8 cellular contexts compared by ENCODE assay signal in genomic region chr19:47729468-47729798, GRCh38. TPM values are rescaled to one million over a fixed set of nuclear protein-coding genes. Genes with fewer than 3 reads are reported as not detected.
A peak's percentile ranks its signal among the peaks of the same experiment; 100 is the strongest.
DNase-seq lines count a peak whose midpoint lies in the region; ATAC-seq and TF ChIP-seq lines count a peak whose summit lies in the region.

No MANE protein-coding gene starts in this region.

- H3K4me2 ChIP-seq in skeletal muscle satellite cell (ENCODE audit: low read length) = peak overlapping the region; percentile 70

- ATAC-seq in HG03097 (IDR thresholded peaks at IDR 0.05; ENCODE audit: low FRiP score, unreplicated experiment) (no peak), HG03280 (IDR thresholded peaks at IDR 0.05; ENCODE audit: unreplicated experiment) (no peak)

- H3K9ac ChIP-seq in skeletal muscle satellite cell (ENCODE audit: low read depth, low read length) = peak overlapping the region; percentile 50

- no peaks in the 10 kb centered on the region for H3K9me3 Mint-ChIP-seq in activated naive CD4-positive, alpha-beta T cell treated with anti-CD3 and anti-CD28 coated beads for 36 hours

- H3K27me3 ChIP-seq in adrenal gland (no peaks in the 10 kb centered on the region), iPS DF 6.9 (ENCODE audit: control insufficient read depth, insufficient read depth, low read length) (no peaks in the 10 kb centered on the region), skeletal muscle satellite cell (ENCODE audit: control insufficient read depth, insufficient read depth, low read length) (no peaks in the 10 kb centered on the region)

- intact Hi-C loops in activated naive CD4-positive, alpha-beta T cell treated with anti-CD3 and anti-CD28 coated beads for 36 hours (cut with micrococcal nuclease) = loop anchor here (1.0 kb wide), 1 partner anchor 14 kb away; no protein-coding TSS in a partner anchor
- intact Hi-C loops in adrenal gland (cut with DNase I) = no loop called here

- H3K36me3 Mint-ChIP-seq in activated naive CD4-positive, alpha-beta T cell treated with anti-CD3 and anti-CD28 coated beads for 36 hours (ENCODE audit: low read depth) = no peaks in the 10 kb centered on the region

- H3K4me1 Mint-ChIP-seq in activated naive CD4-positive, alpha-beta T cell treated with anti-CD3 and anti-CD28 coated beads for 36 hours (ENCODE audit: low read depth) = peaks cover 14% of the 10 kb centered on the region

- DNase-seq in activated naive CD4-positive, alpha-beta T cell treated with anti-CD3 and anti-CD28 coated beads for 36 hours = peak; percentile 74
- DNase-seq in activated naive CD4-positive, alpha-beta T cell treated with anti-CD3 and anti-CD28 coated beads, Interleukin-2, amount 50 U/mL, for 16 hours = no peak
- peak in 1 of 7 donors; percentile 36 for DNase-seq in adrenal gland
- DNase-seq in iPS DF 6.9 (ENCODE audit: low read depth, low spot score) = no peak
- DNase-seq in NCI-H2227 treated with DMSO at 0.1 percent for 48 hours (lab: John Stamatoyannopoulos, UW) = no peak

- peak overlapping the region; percentile 75 for H3K4me3 Mint-ChIP-seq in activated naive CD4-positive, alpha-beta T cell treated with anti-CD3 and anti-CD28 coated beads for 36 hours

- H3K27ac ChIP-seq in adrenal gland = peak overlapping the region in 3 of 5 donors; percentile 19 to 78 (median 56)
- no peak overlapping the region for H3K27ac ChIP-seq in iPS DF 6.9 (ENCODE audit: low read length)

- H3K27me3 Mint-ChIP-seq in activated naive CD4-positive, alpha-beta T cell treated with anti-CD3 and anti-CD28 coated beads for 36 hours (ENCODE audit: low read depth) = peaks cover 15% of the 10 kb centered on the region

- H3K36me3 ChIP-seq in adrenal gland (replicated peaks in 1 of 2) (peaks cover 0 to 25% of the 10 kb centered on the region in 2 donors), iPS DF 6.9 (ENCODE audit: control insufficient read depth, insufficient read depth, low read length) (no peaks in the 10 kb centered on the region), skeletal muscle satellite cell (ENCODE audit: insufficient read depth, low read length) (peaks cover 66% of the 10 kb centered on the region)

- no peak for TF ChIP-seq CTCF in adrenal gland (IDR thresholded peaks at IDR 0.05)

- H3K27ac Mint-ChIP-seq in activated naive CD4-positive, alpha-beta T cell treated with anti-CD3 and anti-CD28 coated beads for 36 hours = peak overlapping the region; percentile 59

- H3K4me1 ChIP-seq in adrenal gland (replicated peaks in 1 of 2) (peaks cover 4 to 8% of the 10 kb centered on the region in 2 donors), iPS DF 6.9 (ENCODE audit: control insufficient read depth, insufficient read depth, low read length) (peaks cover 3% of the 10 kb centered on the region; the same call in 1 of the 2 replicates), skeletal muscle satellite cell (ENCODE audit: control insufficient read depth, insufficient read depth, low read length) (peaks cover 41% of the 10 kb centered on the region)

- WGBS in adrenal gland, 4 donors = 41 to 60% (median 54%) methylated on average over 5 to 9 of the region's 9 CpGs
- no CpG with 5 or more reads among the region's 9 CpGs for whole genome bisulfite sequencing in iPS DF 6.9 (ENCODE audit: insufficient coverage, insufficient read length)

- TF ChIP-seq POLR2A in adrenal gland (IDR thresholded peaks at IDR 0.05) = no peak

- H3K4me3 ChIP-seq in adrenal gland (no peak overlapping the region), iPS DF 6.9 (ENCODE audit: low read length) (peak overlapping the region; percentile 31; the same call in 1 of the 2 replicates), skeletal muscle satellite cell (ENCODE audit: low read length) (peak overlapping the region; percentile 25)

- H3K9me3 ChIP-seq in adrenal gland (replicated peaks in 1 of 3) (no peaks in the 10 kb centered on the region), iPS DF 6.9 (ENCODE audit: control insufficient read depth, insufficient read depth, low read length) (no peaks in the 10 kb centered on the region), skeletal muscle satellite cell (replicated peaks; ENCODE audit: low read length) (no peaks in the 10 kb centered on the region)

- CTCF ChIA-PET in activated naive CD4-positive, alpha-beta T cell treated with anti-CD3 and anti-CD28 coated beads for 36 hours (lab: Charles Lee) = interaction anchor here (0.6 kb wide), 1 partner anchor 17 kb away, joined by 3 read pairs; no protein-coding TSS in a partner anchor

RNA-seq across cellular contexts. Expression of gene NOP53, which starts 15.9 kb away (rescaled TPM):
- 100 to 1,000 TPM; 274 to 300 TPM for total RNA-seq in activated naive CD4-positive, alpha-beta T cell treated with anti-CD3 and anti-CD28 coated beads for 36 hours
- 100 to 1,000 TPM; 170 to 420 (median 325) TPM for total RNA-seq in adrenal gland
- polyA plus RNA-seq in adrenal gland = 100 to 1,000 TPM; 119 to 375 (median 359) TPM
- total RNA-seq in skeletal muscle satellite cell (2012; rRNA removed) = 47.9 and 53.1 TPM in 2 replicates

RNA-seq across cellular contexts. Expression of gene EHD2, which starts 16.2 kb away (rescaled TPM):
- total RNA-seq in activated naive CD4-positive, alpha-beta T cell treated with anti-CD3 and anti-CD28 coated beads for 36 hours = under 1 TPM; 0.27 to 0.41 TPM
- total RNA-seq in adrenal gland = 100 to 1,000 TPM in 6 of 8 donors, 10 to 100 TPM in 2; 60.6 to 170 (median 123) TPM
- 100 to 1,000 TPM in 1 of 3 donors, 10 to 100 TPM in 2; 34.1 to 101 (median 73.4) TPM for polyA plus RNA-seq in adrenal gland
- 134 and 173 TPM in 2 replicates for total RNA-seq in skeletal muscle satellite cell (2012; rRNA removed)

RNA-seq across cellular contexts. Expression of gene SELENOW, which starts 49.1 kb away (rescaled TPM):
- 100 to 1,000 TPM; 146 to 149 TPM for total RNA-seq in activated naive CD4-positive, alpha-beta T cell treated with anti-CD3 and anti-CD28 coated beads for 36 hours
- 100 to 1,000 TPM; 102 to 479 (median 147) TPM for total RNA-seq in adrenal gland
- 100 to 1,000 TPM; 106 to 325 (median 260) TPM for polyA plus RNA-seq in adrenal gland
- total RNA-seq in skeletal muscle satellite cell (2012; rRNA removed) = 219 and 221 TPM in 2 replicates

Comparison
In these comparisons a context has a peak if more than half of its experiments do, and no peak if none do; other contexts are left out.
1. H3K4me3 ChIP-seq: peak in iPS DF 6.9 (single experiment) and skeletal muscle satellite cell (single experiment); none in adrenal gland (0 of 4).
2. RNA of gene EHD2, which starts 16.2 kb away (total RNA-seq): 60.6 to 170 TPM in adrenal gland; 0.27 to 0.41 TPM in activated naive CD4-positive, alpha-beta T cell treated with anti-CD3 and anti-CD28 coated beads for 36 hours; every median in the first group is over 10 times any median in the second.